In the genomic region with DNA sequence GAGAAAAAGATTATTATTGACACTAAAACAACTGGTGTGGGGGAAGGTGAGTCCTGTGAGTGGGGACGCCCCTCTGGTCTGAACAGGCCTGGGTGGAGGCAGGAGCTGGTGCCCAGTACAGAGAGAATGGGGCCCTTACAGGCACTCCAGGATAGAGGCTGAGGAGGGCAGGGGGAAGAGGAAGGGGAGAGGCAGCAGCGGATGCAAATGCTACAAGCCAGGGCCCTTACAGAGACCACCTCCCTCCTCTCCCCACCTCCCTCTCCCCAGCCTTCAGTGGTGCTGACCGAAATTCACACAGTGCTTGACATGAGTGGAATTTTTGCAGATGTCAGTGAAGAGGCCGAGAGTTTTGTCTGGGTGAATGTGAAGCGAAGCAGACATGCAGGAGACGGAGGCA, we compare ENCODE assay signal across 19 cellular contexts. TPM values are rescaled to one million over a fixed set of nuclear protein-coding genes. Genes with fewer than 3 reads are reported as not detected.
DNase-seq lines count a peak whose midpoint lies in the region; TF ChIP-seq lines count a peak whose summit lies in the region.
"Had no signal": no experiment of that assay in that cellular context is flagged by ENCODE, and none has a peak within 500 bp of the region (broad histone marks: within the 10 kb centered on the region; RNA-seq: fewer than 3 reads in every experiment).

No MANE protein-coding gene starts in this region.

- H3K4me3 ChIP-seq in mesendoderm (ENCODE audit: low read length): no peak overlapping the region
- H3K4me3 ChIP-seq in parathyroid adenoma (ENCODE audit: low read depth, low read length): no peak overlapping the region
- no peak overlapping the region for H3K4me3 ChIP-seq in ascending aorta
- H3K4me3 ChIP-seq: spleen had no signal

- H3K79me1 ChIP-seq in mesendoderm (ENCODE audit: low read length): no peaks in the 10 kb centered on the region

- H3K4me2 ChIP-seq in mesendoderm (ENCODE audit: low read length) (no peak overlapping the region), parathyroid adenoma (ENCODE audit: low read length) (no peak overlapping the region)

- no peak overlapping the region for H2BK120ac ChIP-seq in mesendoderm (ENCODE audit: low read depth, low read length)

- no peak overlapping the region for H4K5ac ChIP-seq in mesendoderm (ENCODE audit: low read length)

- no peak overlapping the region for H3K23ac ChIP-seq in mesendoderm (ENCODE audit: low read length)

- no peak overlapping the region for H2BK5ac ChIP-seq in mesendoderm (ENCODE audit: low read length)

- intact Hi-C loops in ascending aorta (cut with DNase I): no loop called here

- H3K18ac ChIP-seq in mesendoderm (ENCODE audit: low read length): no peak overlapping the region

- DNase-seq in mesendoderm (no peak), ascending aorta (ENCODE audit: low spot score in 2 of 2) (no peak), KG1 (lab: John Stamatoyannopoulos, UW) (no peak), cerebellum (ENCODE audit: low spot score) (no peak)
- DNase-seq: Calu3, EL, Kasumi-1, NCI-H1092, NCI-H2029 treated with DMSO at 0.1 percent for 48 hours, NCI-H524, RPMI8226 had no signal

- no peak overlapping the region for H2BK15ac ChIP-seq in mesendoderm (replicated peaks; ENCODE audit: low read depth)

- peak overlapping the region; percentile 38 for H3K56ac ChIP-seq in mesendoderm (ENCODE audit: low read length)

- WGBS in mesendoderm (ENCODE audit: extremely low coverage, insufficient coverage, low lambda C conversion rate): no CpG with 5 or more reads among the region's 6 CpGs

- H3K4ac ChIP-seq in mesendoderm (ENCODE audit: low read depth, low read length): no peak overlapping the region

- no peak overlapping the region for H2AK5ac ChIP-seq in mesendoderm (ENCODE audit: low read length)

- H3K27ac ChIP-seq in C4-2B (peak overlapping the region; percentile 56), KOPT-K1 (ENCODE audit: low read depth, low read length, poor library complexity, severe bottlenecking) (peak overlapping the region; percentile 27), mesendoderm (ENCODE audit: low read depth, low read length) (no peak overlapping the region), parathyroid adenoma (no peak overlapping the region), ascending aorta (no peak overlapping the region)

- H3K4me1 ChIP-seq in mesendoderm (ENCODE audit: control insufficient read depth, low read depth, low read length) (peaks cover 2% of the 10 kb centered on the region), parathyroid adenoma (peaks cover 24% of the 10 kb centered on the region), ascending aorta (peaks cover 7 to 9% of the 10 kb centered on the region in 2 donors)

- peak overlapping the region; percentile 75 for H2AFZ ChIP-seq in parathyroid adenoma

- H3K9me3 ChIP-seq in KOPT-K1 (ENCODE audit: insufficient read depth, low read length, poor library complexity, severe bottlenecking) (peaks cover 8% of the 10 kb centered on the region), parathyroid adenoma (ENCODE audit: control insufficient read depth, low read length) (no peaks in the 10 kb centered on the region), ascending aorta (no peaks in the 10 kb centered on the region)

- H3K27me3 ChIP-seq in mesendoderm (ENCODE audit: insufficient read depth, low read length, poor library complexity) (no peaks in the 10 kb centered on the region), parathyroid adenoma (ENCODE audit: control insufficient read depth, insufficient read depth, low read length) (no peaks in the 10 kb centered on the region), ascending aorta (no peaks in the 10 kb centered on the region)

- no peak overlapping the region for H4K8ac ChIP-seq in mesendoderm (ENCODE audit: low read depth, low read length)

- no peak overlapping the region for H3K9ac ChIP-seq in mesendoderm (ENCODE audit: low read length)
- H3K9ac ChIP-seq in parathyroid adenoma: no peak overlapping the region

- no peaks in the 10 kb centered on the region for H3K36me3 ChIP-seq in KOPT-K1 (ENCODE audit: insufficient read depth, low read length)
- H3K36me3 ChIP-seq in mesendoderm (ENCODE audit: control insufficient read depth, insufficient read depth, low read length): no peaks in the 10 kb centered on the region
- H3K36me3 ChIP-seq in parathyroid adenoma (ENCODE audit: control insufficient read depth, insufficient read depth, low read length): no peaks in the 10 kb centered on the region
- no peaks in the 10 kb centered on the region for H3K36me3 ChIP-seq in ascending aorta
- H3K36me3 ChIP-seq: spleen had no signal

- H3K79me2 ChIP-seq in mesendoderm (ENCODE audit: control insufficient read depth, insufficient read depth, low read length) (no peaks in the 10 kb centered on the region), parathyroid adenoma (no peaks in the 10 kb centered on the region)

- TF ChIP-seq CTCF in C4-2B (conservative IDR thresholded peaks at IDR 0.05): no peak
- TF ChIP-seq CTCF in parathyroid adenoma (IDR thresholded peaks at IDR 0.05): no peak
- no peak for TF ChIP-seq CTCF in ascending aorta (IDR thresholded peaks at IDR 0.05)

RNA-seq across cellular contexts. Expression of a gene that starts 32.0 kb away (rescaled TPM):
- 0.11 TPM for polyA plus RNA-seq in mesendoderm (2013, experiment 1 of 2)
- polyA plus RNA-seq in mesendoderm (2013, experiment 2 of 2): 0.11 TPM
- total RNA-seq in ascending aorta: not detected
- not detected for total RNA-seq in cerebellum
- total RNA-seq: activated naive CD4-positive, alpha-beta T cell treated with anti-CD3 and anti-CD28 coated beads for 36 hours; astrocyte; Calu3; liver; renal cortical epithelial cell; spleen had no signal
- polyA plus RNA-seq: liver, spleen had no signal

Comparison
In these comparisons a context has a peak if more than half of its experiments do, and no peak if none do; other contexts are left out.
1. H3K27ac ChIP-seq: peak in C4-2B (single experiment) and KOPT-K1 (single experiment); none in mesendoderm (single experiment), parathyroid adenoma (single experiment) and ascending aorta (0 of 2).